ENCODE assay signal across 17 cellular contexts in the genomic region with DNA sequence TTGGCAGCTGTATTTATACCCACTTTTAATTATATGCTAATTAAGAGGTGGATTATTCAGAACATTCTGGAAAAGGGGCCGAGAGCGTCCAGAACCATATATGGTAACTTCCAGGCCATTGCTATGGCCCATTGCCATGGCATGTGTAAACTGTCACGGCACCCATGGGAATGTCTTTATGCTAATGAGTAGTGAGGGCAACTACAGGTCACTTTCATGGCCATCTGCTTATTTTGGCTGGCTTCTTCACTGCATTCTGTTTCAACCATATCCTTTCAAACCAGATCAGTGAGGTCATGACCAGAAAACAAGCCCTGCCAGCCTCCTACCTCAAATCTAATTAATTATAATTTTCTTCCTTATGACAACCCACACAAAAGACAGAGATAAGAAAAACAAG.
DNase-seq lines count a peak whose midpoint lies in the region; ATAC-seq, FAIRE-seq and TF ChIP-seq lines count a peak whose summit lies in the region.
"Had no signal": no experiment of that assay in that cellular context is flagged by ENCODE, and none has a peak within 500 bp of the region (broad histone marks: within the 10 kb centered on the region; RNA-seq: fewer than 3 reads in every experiment).

No MANE protein-coding gene starts in this region.

- TF ChIP-seq EP300 in H1 (IDR thresholded peaks at IDR 0.05; ENCODE audit: borderline replicate concordance in 1 of 2, low read depth in 2 of 2, low read length in 2 of 2) = no peak

- no peak overlapping the region for H2BK5ac ChIP-seq in H1 (ENCODE audit: low read depth, low read length)

- peak; percentile 79 for DNase-seq in Daoy (ENCODE audit: low read depth)
- DNase-seq in NCI-H69 (lab: John Stamatoyannopoulos, UW) = peak; percentile 45
- no peak for DNase-seq in H1 (ENCODE audit: low read depth in 1 of 2, low spot score in 2 of 2)
- no peak for DNase-seq in mesothelial cell of epicardium (ENCODE audit: low spot score in 2 of 2, unreplicated experiment in 2 of 2)
- no peak for DNase-seq in medulla oblongata (ENCODE audit: extremely low spot score)
- no peak for DNase-seq in foreskin keratinocyte
- DNase-seq in mesenteric fat pad (ENCODE audit: low spot score) = no peak
- DNase-seq: activated CD8-positive, alpha-beta memory T cell treated with anti-CD3 and anti-CD28 coated beads for 24 hours; COR-L47; naive thymus-derived CD4-positive, alpha-beta T cell; stimulated activated CD4-positive, alpha-beta T cell treated with anti-CD3 and anti-CD28 coated beads, Interleukin-4, amount 100 ng/mL, for 4 hours; T-helper 2 cell had no signal

- no peaks in the 10 kb centered on the region for H3K79me2 ChIP-seq in H1 (ENCODE audit: control insufficient read depth in 1 of 2, insufficient read depth in 2 of 2, low read length in 2 of 2)

- no peaks in the 10 kb centered on the region for H3K9me3 ChIP-seq in H1 (ENCODE audit: insufficient read depth in 2 of 2, low read depth in 1 of 2, low read length in 1 of 2)
- H3K9me3 ChIP-seq: ascending aorta, thoracic aorta had no signal

- H3K9me3 Mint-ChIP-seq in mesothelial cell of epicardium = peaks cover 15% of the 10 kb centered on the region

- peaks cover 0 to 3% (median 0%) of the 10 kb centered on the region in 4 experiments; a peak in 1 of 8 replicates for H3K36me3 ChIP-seq in H1 (ENCODE audit: control insufficient read depth in 2 of 4, insufficient read depth in 4 of 4, low read length in 3 of 4)
- H3K36me3 ChIP-seq: heart left ventricle, thoracic aorta had no signal

- H3K4me1 ChIP-seq in H1 (replicated peaks in 1 of 4; ENCODE audit: control insufficient read depth in 3 of 4, insufficient read depth in 4 of 4, low read length in 3 of 4) = peaks cover 0 to 3% (median 0%) of the 10 kb centered on the region in 4 experiments; a peak in 1 of 7 replicates
- H3K4me1 ChIP-seq in foreskin keratinocyte = no peaks in the 10 kb centered on the region
- H3K4me1 ChIP-seq: ascending aorta had no signal

- H3K27ac ChIP-seq in H1 (ENCODE audit: low read depth, low read length) (no peak overlapping the region), foreskin keratinocyte (no peak overlapping the region)
- H3K27ac ChIP-seq: ascending aorta, heart left ventricle, KMS-11, thoracic aorta had no signal

- peaks cover 12% of the 10 kb centered on the region for H3K36me3 Mint-ChIP-seq in mesothelial cell of epicardium
- H3K36me3 Mint-ChIP-seq: naive thymus-derived CD4-positive, alpha-beta T cell had no signal

- H3K23me2 ChIP-seq in H1 (ENCODE audit: low read depth, low read length) = peaks cover 4% of the 10 kb centered on the region

- no peak for TF ChIP-seq RAD21 in H1 (IDR thresholded peaks at IDR 0.05 in 1 of 2, conservative IDR thresholded peaks at IDR 0.05 in 1 of 2; ENCODE audit: low read depth in 2 of 2, low read length in 2 of 2)

- 83% methylated on average over 3 of the region's 3 CpGs; no CpG with 5 or more reads in 1 of the 2 experiments for WGBS in H1 (ENCODE audit: extremely low coverage in 1 of 2, insufficient coverage in 1 of 2, insufficient read length in 1 of 2, insufficient replicate concordance in 2 of 2, low coverage in 1 of 2, low lambda C conversion rate in 2 of 2, missing lambda C conversion rate in 1 of 2), 2 experiments

- H3K27me3 ChIP-seq in H1 (replicated peaks in 1 of 4; ENCODE audit: control insufficient read depth in 3 of 4, extremely low read depth in 1 of 4, insufficient read depth in 3 of 4, low read length in 3 of 4) = no peaks in the 10 kb centered on the region
- H3K27me3 ChIP-seq in foreskin keratinocyte = no peaks in the 10 kb centered on the region
- H3K27me3 ChIP-seq: ascending aorta, heart left ventricle had no signal

- H4K91ac ChIP-seq in H1 (replicated peaks; ENCODE audit: insufficient read length, low read length) = no peak overlapping the region

- no peak overlapping the region for H3K18ac ChIP-seq in H1 (ENCODE audit: extremely low read depth, low read length)

- H3K27me3 Mint-ChIP-seq in mesothelial cell of epicardium (ENCODE audit: low read depth) = no peaks in the 10 kb centered on the region
- H3K27me3 Mint-ChIP-seq: naive thymus-derived CD4-positive, alpha-beta T cell had no signal

- H4K8ac ChIP-seq in H1 (ENCODE audit: extremely low read depth, insufficient read depth, low read length) = no peak overlapping the region

- no peak overlapping the region for H2BK120ac ChIP-seq in H1 (replicated peaks; ENCODE audit: low read depth, low read length)

- H3K9ac ChIP-seq in H1 (replicated peaks in 1 of 4; ENCODE audit: extremely low read depth in 1 of 4, low read depth in 3 of 4, low read length in 3 of 4) = no peak overlapping the region
- H3K9ac ChIP-seq: KMS-11 had no signal

- H3K4me2 ChIP-seq in H1 (ENCODE audit: insufficient read depth in 1 of 2, low read depth in 2 of 2, low read length in 2 of 2) = no peak overlapping the region
- H3K4me2 ChIP-seq: KMS-11 had no signal

- no peak overlapping the region for H2BK12ac ChIP-seq in H1 (ENCODE audit: low read depth, low read length)

- no peak for FAIRE-seq in H1 (lab: Jason Lieb, UNC)

- no peak overlapping the region for H2AK5ac ChIP-seq in H1 (ENCODE audit: low read depth, low read length)

- no peak overlapping the region for H3K4me3 Mint-ChIP-seq in mesothelial cell of epicardium
- H3K4me3 Mint-ChIP-seq: naive thymus-derived CD4-positive, alpha-beta T cell had no signal

- no peak overlapping the region for H2BK20ac ChIP-seq in H1 (ENCODE audit: low read length)

- H4K5ac ChIP-seq in H1 (ENCODE audit: insufficient read length, low read depth, low read length) = no peak overlapping the region

- no peak overlapping the region for H3K14ac ChIP-seq in H1 (ENCODE audit: insufficient read length)

- H3K56ac ChIP-seq in H1 (replicated peaks; ENCODE audit: insufficient read length, low read depth, low read length) = no peak overlapping the region

- peak overlapping the region; percentile 54 for H3K27ac Mint-ChIP-seq in mesothelial cell of epicardium
- H3K27ac Mint-ChIP-seq: naive thymus-derived CD4-positive, alpha-beta T cell had no signal

- no peak for TF ChIP-seq CTCF in H1 (IDR thresholded peaks at IDR 0.05; ENCODE audit: control extremely low read depth in 1 of 3, insufficient read depth in 1 of 3, low read depth in 1 of 3, low read length in 3 of 3)
- TF ChIP-seq CTCF in mesothelial cell of epicardium (IDR thresholded peaks at IDR 0.05; ENCODE audit: unreplicated experiment) = no peak
- TF ChIP-seq CTCF in foreskin keratinocyte (conservative IDR thresholded peaks at IDR 0.05) = no peak

- peaks cover 0 to 3% of the 10 kb centered on the region in 2 experiments for H4K20me1 ChIP-seq in H1 (replicated peaks in 1 of 2; ENCODE audit: control insufficient read depth in 1 of 2, insufficient read depth in 2 of 2, low read length in 2 of 2)

- no peak overlapping the region for H2AFZ ChIP-seq in H1 (ENCODE audit: low read length)

- no peak overlapping the region for H2BK15ac ChIP-seq in H1 (ENCODE audit: low read length)

- CTCF ChIA-PET in H1 (lab: Charles Lee; ENCODE audit: partially characterized antibody) = no interaction called here

- H3K4ac ChIP-seq in H1 (replicated peaks; ENCODE audit: insufficient read length, low read depth, low read length) = no peak overlapping the region

- H3K23ac ChIP-seq in H1 (ENCODE audit: insufficient read length) = no peak overlapping the region

- peaks cover 24% of the 10 kb centered on the region for H3K4me1 Mint-ChIP-seq in mesothelial cell of epicardium
- H3K4me1 Mint-ChIP-seq: naive thymus-derived CD4-positive, alpha-beta T cell had no signal

- H3K4me3 ChIP-seq in H1 (ENCODE audit: extremely low read depth in 1 of 4, insufficient read depth in 2 of 4, low read depth in 3 of 4, low read length in 4 of 4) = no peak overlapping the region
- H3K4me3 ChIP-seq: ascending aorta, heart left ventricle, thoracic aorta had no signal

- no peak for TF ChIP-seq POLR2A in H1 (IDR thresholded peaks at IDR 0.05; ENCODE audit: control extremely low read depth in 1 of 2, low read depth in 2 of 2, low read length in 2 of 2)

- no peaks in the 10 kb centered on the region for H3K79me1 ChIP-seq in H1 (ENCODE audit: low read depth, low read length)

- ATAC-seq in HG02642 (IDR thresholded peaks at IDR 0.05; ENCODE audit: poor library complexity, unreplicated experiment) (no peak), foreskin keratinocyte (no peak)
- ATAC-seq: naive thymus-derived CD4-positive, alpha-beta T cell had no signal

- POLR2A ChIA-PET in H1 (lab: Charles Lee; ENCODE audit: partially characterized antibody) = interaction anchor here (0.8 kb wide), 1 partner anchor 20 kb away, joined by 4 read pairs; no protein-coding TSS in a partner anchor

TF ChIP-seq in H1, 55 proteins besides CTCF, POLR2A, EP300 and RAD21:
- TF ChIP-seq HDAC6 (IDR thresholded peaks at IDR 0.05; ENCODE audit: low read depth, low read length) = no peak
- TF ChIP-seq SRF (IDR thresholded peaks at IDR 0.05; ENCODE audit: low read depth, low read length) = 0 out of 2 replicates have a peak, but pooled peaks have one; percentile 4
- TF ChIP-seq RBBP5 (IDR thresholded peaks at IDR 0.05; ENCODE audit: borderline replicate concordance, low read depth, low read length) = no peak
- no peak for TF ChIP-seq BRCA1 (IDR thresholded peaks at IDR 0.05; ENCODE audit: low read depth, low read length)
- no peak for TF ChIP-seq TAF7 (optimal IDR thresholded peaks at IDR 0.05; ENCODE audit: borderline replicate concordance, low read depth, low read length)
- TF ChIP-seq EZH2 (IDR thresholded peaks at IDR 0.05; ENCODE audit: low read depth, low read length, severe bottlenecking) = no peak

Comparison
In these comparisons a context has a peak if more than half of its experiments do, and no peak if none do; other contexts are left out.
1. DNase-seq: peak in Daoy (single experiment) and NCI-H69 (single experiment); none in H1 (0 of 2), mesothelial cell of epicardium (0 of 2), medulla oblongata (single experiment), foreskin keratinocyte (0 of 2) and mesenteric fat pad (single experiment).